1 cellular context compared by ENCODE assay signal in genomic region chr3:184143327-184143726, GRCh38.
TF ChIP-seq lines count a peak whose summit lies in the region.

No MANE protein-coding gene starts in this region.

TF ChIP-seq in GM12878, 131 proteins besides CTCF, POLR2A, EP300 and RAD21:
- TF ChIP-seq CREM (IDR thresholded peaks at IDR 0.05; ENCODE audit: low read depth), result 0 out of 2 replicates have a peak, but pooled peaks have one; percentile 27
- no peak for TF ChIP-seq BMI1 (IDR thresholded peaks at IDR 0.05; ENCODE audit: borderline replicate concordance)
- TF ChIP-seq EED (IDR thresholded peaks at IDR 0.05; ENCODE audit: low read depth), result peak; percentile 66; the same call in 1 of the 2 replicates
- no peak for TF ChIP-seq TCF3 (IDR thresholded peaks at IDR 0.05; ENCODE audit: borderline replicate concordance, insufficient read depth, low read depth, low read length)
- no peak for TF ChIP-seq TCF12 (IDR thresholded peaks at IDR 0.05; ENCODE audit: low read depth, low read length)
- no peak for TF ChIP-seq PML (IDR thresholded peaks at IDR 0.05; ENCODE audit: low read length)
- TF ChIP-seq IKZF2 (IDR thresholded peaks at IDR 0.05), result 0 out of 4 replicates have a peak, but pooled peaks of 1 of the 2 experiments have one; percentile 11
- 0 out of 2 replicates have a peak, but pooled peaks have one; percentile 11 for TF ChIP-seq IKZF1 (conservative IDR thresholded peaks at IDR 0.05)
TF ChIP-seq in GM12878: peak in this region for 4.
